ENCODE assay signal across 8 cellular contexts in the genomic region with DNA sequence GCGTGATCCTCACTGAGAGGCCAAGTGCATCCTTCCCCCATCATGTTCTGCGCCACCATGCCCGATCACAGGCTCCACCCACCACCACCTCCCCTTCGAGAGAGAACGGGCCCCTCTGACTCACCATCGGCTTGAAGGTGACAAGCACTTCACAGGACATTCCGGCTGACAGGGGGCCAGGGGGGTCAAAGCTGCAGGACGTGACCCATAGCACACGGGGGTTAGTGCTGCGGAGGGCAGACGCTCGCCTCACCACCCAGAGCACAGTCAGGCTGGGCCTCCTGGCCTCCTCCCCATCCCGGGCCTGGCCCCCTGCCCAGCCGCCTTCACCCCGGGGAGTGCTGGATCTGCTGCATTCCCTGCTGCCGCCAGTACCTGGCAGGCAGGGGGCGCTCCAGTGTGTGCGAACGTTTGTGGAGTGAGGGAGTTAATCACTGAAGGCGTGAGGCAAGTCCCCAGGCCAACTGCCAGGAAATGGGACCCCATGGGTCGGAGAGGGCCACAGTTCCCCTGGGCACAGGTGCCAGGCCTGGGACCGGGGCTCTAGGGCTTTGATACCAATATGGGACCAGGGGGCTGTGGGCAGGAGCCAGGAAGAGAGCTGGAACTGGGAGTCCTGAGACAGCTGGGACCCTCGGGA. TPM values are rescaled to one million over a fixed set of nuclear protein-coding genes. Genes with fewer than 3 reads are reported as not detected.
DNase-seq lines count a peak whose midpoint lies in the region; ATAC-seq and TF ChIP-seq lines count a peak whose summit lies in the region.

No MANE protein-coding gene starts in this region.

- POLR2A ChIA-PET in CD4-positive, alpha-beta memory T cell (lab: Charles Lee; ENCODE audit: partially characterized antibody) = no interaction called here

- CTCF ChIA-PET in CD4-positive, alpha-beta memory T cell (lab: Charles Lee; ENCODE audit: partially characterized antibody) = interaction anchor here (1.0 to 3.5 kb wide), 5 partner anchors 10 to 87 kb away, joined by 3 to 26 read pairs (median 3); no protein-coding TSS in a partner anchor

- no peak overlapping the region for H3K4me3 ChIP-seq in CD4-positive, alpha-beta memory T cell (ENCODE audit: low read length in 2 of 2)
- no peak overlapping the region for H3K4me3 ChIP-seq in fibroblast of mammary gland (ENCODE audit: control insufficient read depth, low read depth, low read length)

- intact Hi-C loops in CD4-positive, alpha-beta memory T cell (cut with micrococcal nuclease) = no loop called here

- peaks cover 15 to 18% of the 10 kb centered on the region in 2 donors for H3K27me3 Mint-ChIP-seq in CD4-positive, alpha-beta memory T cell
- H3K27me3 Mint-ChIP-seq in activated T-cell treated with anti-CD3 and anti-CD28 coated beads, Interleukin-2, amount 50 U/mL, for 24 hours = peaks cover 41% of the 10 kb centered on the region
- peaks cover 32% of the 10 kb centered on the region for H3K27me3 Mint-ChIP-seq in nephron (ENCODE audit: low read depth)

- no peak overlapping the region for H3K27ac Mint-ChIP-seq in CD4-positive, alpha-beta memory T cell
- no peak overlapping the region for H3K27ac Mint-ChIP-seq in activated T-cell treated with anti-CD3 and anti-CD28 coated beads, Interleukin-2, amount 50 U/mL, for 24 hours
- no peak overlapping the region for H3K27ac Mint-ChIP-seq in nephron

- DNase-seq in CD4-positive, alpha-beta memory T cell = peak in 4 of 5 donors; percentile 39 to 51 (median 43)
- peak; percentile 9 for DNase-seq in HS-27A (ENCODE audit: low read depth)
- DNase-seq in OCI-M1 (lab: John Stamatoyannopoulos, UW) = peak; percentile 85
- DNase-seq in activated T-cell treated with anti-CD3 and anti-CD28 coated beads, Interleukin-2, amount 50 U/mL, for 24 hours = peak; percentile 83
- peak; percentile 69 for DNase-seq in fibroblast of mammary gland (ENCODE audit: low read depth)
- DNase-seq in stimulated activated naive CD8-positive, alpha-beta T cell treated with anti-CD3 and anti-CD28 coated beads, Interleukin-15, Interleukin-2, amounts not matched to agents 100 U/mL and 50 U/mL, for 24 hours = peak; percentile 88

- no peaks in the 10 kb centered on the region for H3K4me1 ChIP-seq in CD4-positive, alpha-beta memory T cell (ENCODE audit: insufficient read depth, low read length)

- peak; percentile 69 for TF ChIP-seq CTCF in fibroblast of mammary gland (conservative IDR thresholded peaks at IDR 0.05; ENCODE audit: control insufficient read depth, insufficient read depth, low read depth, low read length)
- peak; percentile 73 to 86 (median 79) for TF ChIP-seq CTCF in nephron (IDR thresholded peaks at IDR 0.05; ENCODE audit: unreplicated experiment in 3 of 3)

- H3K9me3 Mint-ChIP-seq in CD4-positive, alpha-beta memory T cell = no peaks in the 10 kb centered on the region
- H3K9me3 Mint-ChIP-seq in activated T-cell treated with anti-CD3 and anti-CD28 coated beads, Interleukin-2, amount 50 U/mL, for 24 hours = no peaks in the 10 kb centered on the region
- H3K9me3 Mint-ChIP-seq in nephron = no peaks in the 10 kb centered on the region

- no peaks in the 10 kb centered on the region for H3K36me3 ChIP-seq in CD4-positive, alpha-beta memory T cell (ENCODE audit: insufficient read depth, low read length)

- H3K36me3 Mint-ChIP-seq in CD4-positive, alpha-beta memory T cell = no peaks in the 10 kb centered on the region
- H3K36me3 Mint-ChIP-seq in activated T-cell treated with anti-CD3 and anti-CD28 coated beads, Interleukin-2, amount 50 U/mL, for 24 hours (ENCODE audit: low read depth) = no peaks in the 10 kb centered on the region
- no peaks in the 10 kb centered on the region for H3K36me3 Mint-ChIP-seq in nephron (ENCODE audit: low read depth)

- ATAC-seq in stimulated activated naive CD8-positive, alpha-beta T cell treated with anti-CD3 and anti-CD28 coated beads, Interleukin-15, Interleukin-2, amounts not matched to agents 100 U/mL and 50 U/mL, for 24 hours = peak; percentile 79
- ATAC-seq in GM18520 (IDR thresholded peaks at IDR 0.05; ENCODE audit: unreplicated experiment) = no peak

- no peak overlapping the region for H3K27ac ChIP-seq in CD4-positive, alpha-beta memory T cell (ENCODE audit: low read depth, low read length)

- H3K4me3 Mint-ChIP-seq in CD4-positive, alpha-beta memory T cell = no peak overlapping the region
- no peak overlapping the region for H3K4me3 Mint-ChIP-seq in activated T-cell treated with anti-CD3 and anti-CD28 coated beads, Interleukin-2, amount 50 U/mL, for 24 hours
- H3K4me3 Mint-ChIP-seq in nephron = no peak overlapping the region

- no peaks in the 10 kb centered on the region for H3K4me1 Mint-ChIP-seq in CD4-positive, alpha-beta memory T cell
- peaks cover 9% of the 10 kb centered on the region for H3K4me1 Mint-ChIP-seq in activated T-cell treated with anti-CD3 and anti-CD28 coated beads, Interleukin-2, amount 50 U/mL, for 24 hours (ENCODE audit: low read depth)
- peaks cover 6% of the 10 kb centered on the region for H3K4me1 Mint-ChIP-seq in nephron

- H3K9me3 ChIP-seq in CD4-positive, alpha-beta memory T cell (ENCODE audit: control insufficient read depth in 1 of 2, low read length in 2 of 2) = no peaks in the 10 kb centered on the region

- peaks cover 7% of the 10 kb centered on the region for H3K27me3 ChIP-seq in CD4-positive, alpha-beta memory T cell (ENCODE audit: insufficient read depth, low read length)

RNA-seq across cellular contexts. Expression of a gene that starts 40.9 kb away (rescaled TPM):
- under 1 TPM in 1 of 2 experiments, not detected in 1; 0.55 TPM for total RNA-seq in CD4-positive, alpha-beta memory T cell
- polyA plus RNA-seq in CD4-positive, alpha-beta memory T cell = not detected

RNA-seq across cellular contexts. Expression of a gene that starts 43.6 kb away (rescaled TPM):
- not detected for total RNA-seq in CD4-positive, alpha-beta memory T cell
- not detected for polyA plus RNA-seq in CD4-positive, alpha-beta memory T cell

RNA-seq across cellular contexts. Expression of a gene that starts 44.9 kb away (rescaled TPM):
- under 1 TPM; 0.44 to 0.78 TPM for total RNA-seq in CD4-positive, alpha-beta memory T cell
- not detected for polyA plus RNA-seq in CD4-positive, alpha-beta memory T cell

RNA-seq across cellular contexts. Expression of a gene that starts 59.2 kb away (rescaled TPM):
- not detected for total RNA-seq in CD4-positive, alpha-beta memory T cell
- not detected for polyA plus RNA-seq in CD4-positive, alpha-beta memory T cell

Comparison
In these comparisons a context has a peak if more than half of its experiments do, and no peak if none do; other contexts are left out.
1. DNase-seq: peak in every context shown above with its lines; median percentile 88 in stimulated activated naive CD8-positive, alpha-beta T cell treated with anti-CD3 and anti-CD28 coated beads, Interleukin-15, Interleukin-2, amounts not matched to agents 100 U/mL and 50 U/mL, for 24 hours; 85 in OCI-M1; 83 in activated T-cell treated with anti-CD3 and anti-CD28 coated beads, Interleukin-2, amount 50 U/mL, for 24 hours; 69 in fibroblast of mammary gland; 43 in CD4-positive, alpha-beta memory T cell; 9 in HS-27A.